1 cellular context compared by ENCODE assay signal in the genomic region with DNA sequence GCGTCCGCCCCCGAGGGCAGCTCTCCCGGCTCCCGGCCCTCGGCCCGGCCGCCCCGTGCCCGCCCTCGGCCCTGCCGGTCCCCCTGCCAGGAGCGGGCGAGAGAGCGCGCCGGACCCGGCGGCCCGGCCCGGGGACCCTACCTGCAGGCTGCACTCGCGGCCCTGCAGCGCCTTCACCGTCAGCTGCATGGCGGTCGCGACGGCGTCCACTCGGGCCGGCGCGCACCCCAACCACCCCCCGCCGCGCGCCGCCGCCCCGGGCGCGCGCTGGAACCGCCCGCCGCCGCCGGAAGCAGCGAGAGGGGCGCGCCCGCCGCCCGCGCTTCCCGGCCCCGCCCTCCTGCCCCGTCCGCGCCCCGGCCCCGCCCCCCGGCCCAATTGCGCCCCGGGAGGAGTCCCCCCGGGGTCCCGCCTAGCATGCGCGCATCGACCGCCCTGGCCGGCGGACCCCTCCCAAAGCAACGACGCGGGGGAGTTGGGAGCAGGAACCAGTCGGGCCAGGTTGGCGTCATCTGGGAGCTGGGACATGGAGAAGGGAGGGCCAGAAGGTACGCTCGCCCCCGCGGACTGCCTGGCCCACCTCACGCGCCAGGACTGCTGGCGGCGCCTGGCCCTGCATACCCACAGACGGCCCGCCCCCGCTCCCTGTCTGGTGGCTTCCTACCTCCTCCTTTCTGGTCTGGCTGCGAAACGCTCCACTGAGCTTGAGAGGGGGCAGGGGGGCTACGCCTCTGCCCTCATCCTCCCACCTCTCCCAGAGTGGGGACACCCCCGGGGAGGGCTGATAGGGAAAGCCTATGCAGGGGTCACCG.
TF ChIP-seq lines count a peak whose summit lies in the region.

A gene (minus strand): TSS at position 220 of the 812 bp plus-strand sequence. CDS start 31 bp downstream, at position 189.

TF ChIP-seq in HEK293, 187 proteins besides CTCF, POLR2A, EP300 and RAD21 (continued from another document):
- TF ChIP-seq, protein P1, sequence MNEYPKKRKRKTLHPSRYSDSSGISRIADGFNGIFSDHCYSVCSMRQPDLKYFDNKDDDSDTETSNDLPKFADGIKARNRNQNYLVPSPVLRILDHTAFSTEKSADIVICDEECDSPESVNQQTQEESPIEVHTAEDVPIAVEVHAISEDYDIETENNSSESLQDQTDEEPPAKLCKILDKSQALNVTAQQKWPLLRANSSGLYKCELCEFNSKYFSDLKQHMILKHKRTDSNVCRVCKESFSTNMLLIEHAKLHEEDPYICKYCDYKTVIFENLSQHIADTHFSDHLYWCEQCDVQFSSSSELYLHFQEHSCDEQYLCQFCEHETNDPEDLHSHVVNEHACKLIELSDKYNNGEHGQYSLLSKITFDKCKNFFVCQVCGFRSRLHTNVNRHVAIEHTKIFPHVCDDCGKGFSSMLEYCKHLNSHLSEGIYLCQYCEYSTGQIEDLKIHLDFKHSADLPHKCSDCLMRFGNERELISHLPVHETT (tag by site-specific recombination; IDR thresholded peaks at IDR 0.05): no peak
- TF ChIP-seq, protein P2, sequence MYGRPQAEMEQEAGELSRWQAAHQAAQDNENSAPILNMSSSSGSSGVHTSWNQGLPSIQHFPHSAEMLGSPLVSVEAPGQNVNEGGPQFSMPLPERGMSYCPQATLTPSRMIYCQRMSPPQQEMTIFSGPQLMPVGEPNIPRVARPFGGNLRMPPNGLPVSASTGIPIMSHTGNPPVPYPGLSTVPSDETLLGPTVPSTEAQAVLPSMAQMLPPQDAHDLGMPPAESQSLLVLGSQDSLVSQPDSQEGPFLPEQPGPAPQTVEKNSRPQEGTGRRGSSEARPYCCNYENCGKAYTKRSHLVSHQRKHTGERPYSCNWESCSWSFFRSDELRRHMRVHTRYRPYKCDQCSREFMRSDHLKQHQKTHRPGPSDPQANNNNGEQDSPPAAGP (tag by site-specific recombination; IDR thresholded peaks at IDR 0.05): peak; percentile 83
- TF ChIP-seq ZNF423 (tag by site-specific recombination; IDR thresholded peaks at IDR 0.05) (peak; percentile 45; the same call in 1 of the 2 replicates), ZBTB7A (tag by site-specific recombination; IDR thresholded peaks at IDR 0.05; ENCODE audit: low read depth) (0 out of 2 replicates have a peak, but pooled peaks have one; percentile 20), KLF8 (tag by site-specific recombination; IDR thresholded peaks at IDR 0.05) (peak; percentile 84), KLF1 (tag by site-specific recombination; IDR thresholded peaks at IDR 0.05) (peak; percentile 92), ZFP69B (tag by site-specific recombination; IDR thresholded peaks at IDR 0.05) (0 out of 2 replicates have a peak, but pooled peaks have one; percentile 29), OSR2 (tag by site-specific recombination; IDR thresholded peaks at IDR 0.05) (no peak), ZNF610 (tag by site-specific recombination; IDR thresholded peaks at IDR 0.05; ENCODE audit: borderline replicate concordance) (no peak), SP7 (tag by site-specific recombination; IDR thresholded peaks at IDR 0.05) (peak; percentile 71), EGR2 (tag by site-specific recombination; IDR thresholded peaks at IDR 0.05; ENCODE audit: low read depth) (peak; percentile 96), ZNF37A (tag by site-specific recombination; IDR thresholded peaks at IDR 0.05) (no peak), ZIC2 (tag by site-specific recombination; IDR thresholded peaks at IDR 0.05) (peak; percentile 71), ZNF837 (tag by site-specific recombination; IDR thresholded peaks at IDR 0.05) (no peak), ZNF341 (tag by site-specific recombination; IDR thresholded peaks at IDR 0.05; ENCODE audit: low read depth) (no peak)
- TF ChIP-seq, protein P3, sequence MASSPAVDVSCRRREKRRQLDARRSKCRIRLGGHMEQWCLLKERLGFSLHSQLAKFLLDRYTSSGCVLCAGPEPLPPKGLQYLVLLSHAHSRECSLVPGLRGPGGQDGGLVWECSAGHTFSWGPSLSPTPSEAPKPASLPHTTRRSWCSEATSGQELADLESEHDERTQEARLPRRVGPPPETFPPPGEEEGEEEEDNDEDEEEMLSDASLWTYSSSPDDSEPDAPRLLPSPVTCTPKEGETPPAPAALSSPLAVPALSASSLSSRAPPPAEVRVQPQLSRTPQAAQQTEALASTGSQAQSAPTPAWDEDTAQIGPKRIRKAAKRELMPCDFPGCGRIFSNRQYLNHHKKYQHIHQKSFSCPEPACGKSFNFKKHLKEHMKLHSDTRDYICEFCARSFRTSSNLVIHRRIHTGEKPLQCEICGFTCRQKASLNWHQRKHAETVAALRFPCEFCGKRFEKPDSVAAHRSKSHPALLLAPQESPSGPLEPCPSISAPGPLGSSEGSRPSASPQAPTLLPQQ (tag by site-specific recombination; IDR thresholded peaks at IDR 0.05): peak; percentile 51; the same call in 1 of the 2 replicates
- TF ChIP-seq, protein P4, sequence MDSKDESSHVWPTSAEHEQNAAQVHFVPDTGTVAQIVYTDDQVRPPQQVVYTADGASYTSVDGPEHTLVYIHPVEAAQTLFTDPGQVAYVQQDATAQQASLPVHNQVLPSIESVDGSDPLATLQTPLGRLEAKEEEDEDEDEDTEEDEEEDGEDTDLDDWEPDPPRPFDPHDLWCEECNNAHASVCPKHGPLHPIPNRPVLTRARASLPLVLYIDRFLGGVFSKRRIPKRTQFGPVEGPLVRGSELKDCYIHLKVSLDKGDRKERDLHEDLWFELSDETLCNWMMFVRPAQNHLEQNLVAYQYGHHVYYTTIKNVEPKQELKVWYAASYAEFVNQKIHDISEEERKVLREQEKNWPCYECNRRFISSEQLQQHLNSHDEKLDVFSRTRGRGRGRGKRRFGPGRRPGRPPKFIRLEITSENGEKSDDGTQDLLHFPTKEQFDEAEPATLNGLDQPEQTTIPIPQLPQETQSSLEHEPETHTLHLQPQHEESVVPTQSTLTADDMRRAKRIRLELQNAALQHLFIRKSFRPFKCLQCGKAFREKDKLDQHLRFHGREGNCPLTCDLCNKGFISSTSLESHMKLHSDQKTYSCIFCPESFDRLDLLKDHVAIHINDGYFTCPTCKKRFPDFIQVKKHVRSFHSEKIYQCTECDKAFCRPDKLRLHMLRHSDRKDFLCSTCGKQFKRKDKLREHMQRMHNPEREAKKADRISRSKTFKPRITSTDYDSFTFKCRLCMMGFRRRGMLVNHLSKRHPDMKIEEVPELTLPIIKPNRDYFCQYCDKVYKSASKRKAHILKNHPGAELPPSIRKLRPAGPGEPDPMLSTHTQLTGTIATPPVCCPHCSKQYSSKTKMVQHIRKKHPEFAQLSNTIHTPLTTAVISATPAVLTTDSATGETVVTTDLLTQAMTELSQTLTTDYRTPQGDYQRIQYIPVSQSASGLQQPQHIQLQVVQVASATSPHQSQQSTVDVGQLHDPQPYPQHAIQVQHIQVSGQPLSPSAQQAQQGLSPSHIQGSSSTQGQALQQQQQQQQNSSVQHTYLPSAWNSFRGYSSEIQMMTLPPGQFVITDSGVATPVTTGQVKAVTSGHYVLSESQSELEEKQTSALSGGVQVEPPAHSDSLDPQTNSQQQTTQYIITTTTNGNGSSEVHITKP (tag by site-specific recombination; IDR thresholded peaks at IDR 0.05): peak; percentile 96
